ENCODE assay signal across 1 cellular context in the genomic region with DNA sequence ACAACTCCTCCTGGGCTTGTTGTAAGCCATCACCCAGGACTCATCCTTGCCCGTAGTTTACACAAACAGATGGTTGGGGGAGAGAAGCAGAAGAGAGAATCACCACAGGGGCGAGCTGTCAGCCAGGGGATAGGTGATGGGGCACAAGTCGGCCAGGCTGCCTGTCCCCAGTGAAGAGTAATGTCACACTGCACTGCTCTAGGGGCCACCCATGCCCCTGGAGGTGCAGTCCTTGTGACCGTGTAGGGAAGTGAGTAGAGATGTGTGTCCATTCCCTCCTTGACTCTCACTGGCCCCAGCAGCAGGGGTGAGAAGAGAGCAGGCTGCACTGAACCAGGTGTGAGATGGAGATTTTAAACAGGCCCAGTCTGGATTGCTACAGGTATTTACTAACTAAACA.
TF ChIP-seq lines count a peak whose summit lies in the region.

No MANE protein-coding gene starts in this region.

TF ChIP-seq in K562, 482 proteins besides CTCF, POLR2A, EP300 and RAD21:
- TF ChIP-seq, protein P1, sequence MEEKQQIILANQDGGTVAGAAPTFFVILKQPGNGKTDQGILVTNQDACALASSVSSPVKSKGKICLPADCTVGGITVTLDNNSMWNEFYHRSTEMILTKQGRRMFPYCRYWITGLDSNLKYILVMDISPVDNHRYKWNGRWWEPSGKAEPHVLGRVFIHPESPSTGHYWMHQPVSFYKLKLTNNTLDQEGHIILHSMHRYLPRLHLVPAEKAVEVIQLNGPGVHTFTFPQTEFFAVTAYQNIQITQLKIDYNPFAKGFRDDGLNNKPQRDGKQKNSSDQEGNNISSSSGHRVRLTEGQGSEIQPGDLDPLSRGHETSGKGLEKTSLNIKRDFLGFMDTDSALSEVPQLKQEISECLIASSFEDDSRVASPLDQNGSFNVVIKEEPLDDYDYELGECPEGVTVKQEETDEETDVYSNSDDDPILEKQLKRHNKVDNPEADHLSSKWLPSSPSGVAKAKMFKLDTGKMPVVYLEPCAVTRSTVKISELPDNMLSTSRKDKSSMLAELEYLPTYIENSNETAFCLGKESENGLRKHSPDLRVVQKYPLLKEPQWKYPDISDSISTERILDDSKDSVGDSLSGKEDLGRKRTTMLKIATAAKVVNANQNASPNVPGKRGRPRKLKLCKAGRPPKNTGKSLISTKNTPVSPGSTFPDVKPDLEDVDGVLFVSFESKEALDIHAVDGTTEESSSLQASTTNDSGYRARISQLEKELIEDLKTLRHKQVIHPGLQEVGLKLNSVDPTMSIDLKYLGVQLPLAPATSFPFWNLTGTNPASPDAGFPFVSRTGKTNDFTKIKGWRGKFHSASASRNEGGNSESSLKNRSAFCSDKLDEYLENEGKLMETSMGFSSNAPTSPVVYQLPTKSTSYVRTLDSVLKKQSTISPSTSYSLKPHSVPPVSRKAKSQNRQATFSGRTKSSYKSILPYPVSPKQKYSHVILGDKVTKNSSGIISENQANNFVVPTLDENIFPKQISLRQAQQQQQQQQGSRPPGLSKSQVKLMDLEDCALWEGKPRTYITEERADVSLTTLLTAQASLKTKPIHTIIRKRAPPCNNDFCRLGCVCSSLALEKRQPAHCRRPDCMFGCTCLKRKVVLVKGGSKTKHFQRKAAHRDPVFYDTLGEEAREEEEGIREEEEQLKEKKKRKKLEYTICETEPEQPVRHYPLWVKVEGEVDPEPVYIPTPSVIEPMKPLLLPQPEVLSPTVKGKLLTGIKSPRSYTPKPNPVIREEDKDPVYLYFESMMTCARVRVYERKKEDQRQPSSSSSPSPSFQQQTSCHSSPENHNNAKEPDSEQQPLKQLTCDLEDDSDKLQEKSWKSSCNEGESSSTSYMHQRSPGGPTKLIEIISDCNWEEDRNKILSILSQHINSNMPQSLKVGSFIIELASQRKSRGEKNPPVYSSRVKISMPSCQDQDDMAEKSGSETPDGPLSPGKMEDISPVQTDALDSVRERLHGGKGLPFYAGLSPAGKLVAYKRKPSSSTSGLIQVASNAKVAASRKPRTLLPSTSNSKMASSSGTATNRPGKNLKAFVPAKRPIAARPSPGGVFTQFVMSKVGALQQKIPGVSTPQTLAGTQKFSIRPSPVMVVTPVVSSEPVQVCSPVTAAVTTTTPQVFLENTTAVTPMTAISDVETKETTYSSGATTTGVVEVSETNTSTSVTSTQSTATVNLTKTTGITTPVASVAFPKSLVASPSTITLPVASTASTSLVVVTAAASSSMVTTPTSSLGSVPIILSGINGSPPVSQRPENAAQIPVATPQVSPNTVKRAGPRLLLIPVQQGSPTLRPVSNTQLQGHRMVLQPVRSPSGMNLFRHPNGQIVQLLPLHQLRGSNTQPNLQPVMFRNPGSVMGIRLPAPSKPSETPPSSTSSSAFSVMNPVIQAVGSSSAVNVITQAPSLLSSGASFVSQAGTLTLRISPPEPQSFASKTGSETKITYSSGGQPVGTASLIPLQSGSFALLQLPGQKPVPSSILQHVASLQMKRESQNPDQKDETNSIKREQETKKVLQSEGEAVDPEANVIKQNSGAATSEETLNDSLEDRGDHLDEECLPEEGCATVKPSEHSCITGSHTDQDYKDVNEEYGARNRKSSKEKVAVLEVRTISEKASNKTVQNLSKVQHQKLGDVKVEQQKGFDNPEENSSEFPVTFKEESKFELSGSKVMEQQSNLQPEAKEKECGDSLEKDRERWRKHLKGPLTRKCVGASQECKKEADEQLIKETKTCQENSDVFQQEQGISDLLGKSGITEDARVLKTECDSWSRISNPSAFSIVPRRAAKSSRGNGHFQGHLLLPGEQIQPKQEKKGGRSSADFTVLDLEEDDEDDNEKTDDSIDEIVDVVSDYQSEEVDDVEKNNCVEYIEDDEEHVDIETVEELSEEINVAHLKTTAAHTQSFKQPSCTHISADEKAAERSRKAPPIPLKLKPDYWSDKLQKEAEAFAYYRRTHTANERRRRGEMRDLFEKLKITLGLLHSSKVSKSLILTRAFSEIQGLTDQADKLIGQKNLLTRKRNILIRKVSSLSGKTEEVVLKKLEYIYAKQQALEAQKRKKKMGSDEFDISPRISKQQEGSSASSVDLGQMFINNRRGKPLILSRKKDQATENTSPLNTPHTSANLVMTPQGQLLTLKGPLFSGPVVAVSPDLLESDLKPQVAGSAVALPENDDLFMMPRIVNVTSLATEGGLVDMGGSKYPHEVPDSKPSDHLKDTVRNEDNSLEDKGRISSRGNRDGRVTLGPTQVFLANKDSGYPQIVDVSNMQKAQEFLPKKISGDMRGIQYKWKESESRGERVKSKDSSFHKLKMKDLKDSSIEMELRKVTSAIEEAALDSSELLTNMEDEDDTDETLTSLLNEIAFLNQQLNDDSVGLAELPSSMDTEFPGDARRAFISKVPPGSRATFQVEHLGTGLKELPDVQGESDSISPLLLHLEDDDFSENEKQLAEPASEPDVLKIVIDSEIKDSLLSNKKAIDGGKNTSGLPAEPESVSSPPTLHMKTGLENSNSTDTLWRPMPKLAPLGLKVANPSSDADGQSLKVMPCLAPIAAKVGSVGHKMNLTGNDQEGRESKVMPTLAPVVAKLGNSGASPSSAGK (IDR thresholded peaks at IDR 0.05), result no peak
- no peak for TF ChIP-seq NRF1 (conservative IDR thresholded peaks at IDR 0.05 in 1 of 2, IDR thresholded peaks at IDR 0.05 in 1 of 2)
- TF ChIP-seq POU5F1 (IDR thresholded peaks at IDR 0.05; ENCODE audit: borderline replicate concordance, low read depth, low read length, partially characterized antibody), result no peak
- TF ChIP-seq, protein P2, sequence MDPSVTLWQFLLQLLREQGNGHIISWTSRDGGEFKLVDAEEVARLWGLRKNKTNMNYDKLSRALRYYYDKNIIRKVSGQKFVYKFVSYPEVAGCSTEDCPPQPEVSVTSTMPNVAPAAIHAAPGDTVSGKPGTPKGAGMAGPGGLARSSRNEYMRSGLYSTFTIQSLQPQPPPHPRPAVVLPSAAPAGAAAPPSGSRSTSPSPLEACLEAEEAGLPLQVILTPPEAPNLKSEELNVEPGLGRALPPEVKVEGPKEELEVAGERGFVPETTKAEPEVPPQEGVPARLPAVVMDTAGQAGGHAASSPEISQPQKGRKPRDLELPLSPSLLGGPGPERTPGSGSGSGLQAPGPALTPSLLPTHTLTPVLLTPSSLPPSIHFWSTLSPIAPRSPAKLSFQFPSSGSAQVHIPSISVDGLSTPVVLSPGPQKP (CRISPR knock-in tag; IDR thresholded peaks at IDR 0.05), result no peak
- TF ChIP-seq ZNF764 (CRISPR knock-in tag; IDR thresholded peaks at IDR 0.05; ENCODE audit: low read depth), result no peak
- TF ChIP-seq ZNF644 (tag; IDR thresholded peaks at IDR 0.05; ENCODE audit: low read depth), result no peak
- TF ChIP-seq ZNF23 (CRISPR knock-in tag; IDR thresholded peaks at IDR 0.05), result no peak
- TF ChIP-seq, protein P3, sequence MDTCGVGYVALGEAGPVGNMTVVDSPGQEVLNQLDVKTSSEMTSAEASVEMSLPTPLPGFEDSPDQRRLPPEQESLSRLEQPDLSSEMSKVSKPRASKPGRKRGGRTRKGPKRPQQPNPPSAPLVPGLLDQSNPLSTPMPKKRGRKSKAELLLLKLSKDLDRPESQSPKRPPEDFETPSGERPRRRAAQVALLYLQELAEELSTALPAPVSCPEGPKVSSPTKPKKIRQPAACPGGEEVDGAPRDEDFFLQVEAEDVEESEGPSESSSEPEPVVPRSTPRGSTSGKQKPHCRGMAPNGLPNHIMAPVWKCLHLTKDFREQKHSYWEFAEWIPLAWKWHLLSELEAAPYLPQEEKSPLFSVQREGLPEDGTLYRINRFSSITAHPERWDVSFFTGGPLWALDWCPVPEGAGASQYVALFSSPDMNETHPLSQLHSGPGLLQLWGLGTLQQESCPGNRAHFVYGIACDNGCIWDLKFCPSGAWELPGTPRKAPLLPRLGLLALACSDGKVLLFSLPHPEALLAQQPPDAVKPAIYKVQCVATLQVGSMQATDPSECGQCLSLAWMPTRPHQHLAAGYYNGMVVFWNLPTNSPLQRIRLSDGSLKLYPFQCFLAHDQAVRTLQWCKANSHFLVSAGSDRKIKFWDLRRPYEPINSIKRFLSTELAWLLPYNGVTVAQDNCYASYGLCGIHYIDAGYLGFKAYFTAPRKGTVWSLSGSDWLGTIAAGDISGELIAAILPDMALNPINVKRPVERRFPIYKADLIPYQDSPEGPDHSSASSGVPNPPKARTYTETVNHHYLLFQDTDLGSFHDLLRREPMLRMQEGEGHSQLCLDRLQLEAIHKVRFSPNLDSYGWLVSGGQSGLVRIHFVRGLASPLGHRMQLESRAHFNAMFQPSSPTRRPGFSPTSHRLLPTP (IDR thresholded peaks at IDR 0.05; ENCODE audit: borderline replicate concordance, extremely low read depth, insufficient read length), result no peak
- TF ChIP-seq U2AF1 (optimal IDR thresholded peaks at IDR 0.05; ENCODE audit: low read depth, low read length), result no peak
- no peak for TF ChIP-seq XRCC4 (IDR thresholded peaks at IDR 0.05; ENCODE audit: extremely low read depth, insufficient read depth, insufficient read length)
- TF ChIP-seq GATAD2B (IDR thresholded peaks at IDR 0.05; ENCODE audit: borderline replicate concordance), result no peak
- TF ChIP-seq SAFB2 (IDR thresholded peaks at IDR 0.05; ENCODE audit: borderline replicate concordance, low read depth, low read length, severe bottlenecking), result no peak
- TF ChIP-seq, protein P4, sequence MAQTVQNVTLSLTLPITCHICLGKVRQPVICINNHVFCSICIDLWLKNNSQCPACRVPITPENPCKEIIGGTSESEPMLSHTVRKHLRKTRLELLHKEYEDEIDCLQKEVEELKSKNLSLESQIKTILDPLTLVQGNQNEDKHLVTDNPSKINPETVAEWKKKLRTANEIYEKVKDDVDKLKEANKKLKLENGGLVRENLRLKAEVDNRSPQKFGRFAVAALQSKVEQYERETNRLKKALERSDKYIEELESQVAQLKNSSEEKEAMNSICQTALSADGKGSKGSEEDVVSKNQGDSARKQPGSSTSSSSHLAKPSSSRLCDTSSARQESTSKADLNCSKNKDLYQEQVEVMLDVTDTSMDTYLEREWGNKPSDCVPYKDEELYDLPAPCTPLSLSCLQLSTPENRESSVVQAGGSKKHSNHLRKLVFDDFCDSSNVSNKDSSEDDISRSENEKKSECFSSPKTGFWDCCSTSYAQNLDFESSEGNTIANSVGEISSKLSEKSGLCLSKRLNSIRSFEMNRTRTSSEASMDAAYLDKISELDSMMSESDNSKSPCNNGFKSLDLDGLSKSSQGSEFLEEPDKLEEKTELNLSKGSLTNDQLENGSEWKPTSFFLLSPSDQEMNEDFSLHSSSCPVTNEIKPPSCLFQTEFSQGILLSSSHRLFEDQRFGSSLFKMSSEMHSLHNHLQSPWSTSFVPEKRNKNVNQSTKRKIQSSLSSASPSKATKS (CRISPR knock-in tag; IDR thresholded peaks at IDR 0.05), result no peak
- TF ChIP-seq MEF2D (tag; conservative IDR thresholded peaks at IDR 0.05; ENCODE audit: low read depth), result no peak
- no peak for TF ChIP-seq TOE1 (IDR thresholded peaks at IDR 0.05; ENCODE audit: borderline replicate concordance)
- TF ChIP-seq TOE1 (CRISPR knock-in tag; IDR thresholded peaks at IDR 0.05; ENCODE audit: borderline replicate concordance, low read depth), result no peak
- no peak for TF ChIP-seq NELFE (IDR thresholded peaks at IDR 0.05; ENCODE audit: insufficient read depth, insufficient read length)
